In genomic region chr10:77837248-77837924, GRCh38 we compare ENCODE assay signal across 8 cellular contexts.
DNase-seq lines count a peak whose midpoint lies in the region; ATAC-seq lines count a peak whose summit lies in the region.

No MANE protein-coding gene starts in this region.

- DNase-seq in SIG-M5 treated with dmso at 0.1 percent for 504 hours (lab: John Stamatoyannopoulos, UW; ENCODE audit: unreplicated experiment): peak; percentile 63
- no peak for DNase-seq in SIG-M5 (lab: John Stamatoyannopoulos, UW)
- peak; percentile 50 for DNase-seq in NCI-H1694 treated with DMSO at 0.1 percent for 48 hours (lab: John Stamatoyannopoulos, UW)
- DNase-seq in activated CD4-positive, alpha-beta T cell treated with anti-CD3 and anti-CD28 coated beads for 24 hours (ENCODE audit: low read depth in 2 of 2): peak; percentile 38 to 43
- DNase-seq in effector CD4-positive, alpha-beta T cell: peak; percentile 51
- DNase-seq in skeletal muscle cell (ENCODE audit: low read depth): peak; percentile 31
- DNase-seq in epidermal melanocyte (ENCODE audit: insufficient read length, low spot score): no peak

- peak; percentile 92 for ATAC-seq in HG02885 (IDR thresholded peaks at IDR 0.05; ENCODE audit: poor library complexity, unreplicated experiment)

- no peak overlapping the region for H3K4me3 ChIP-seq in skeletal muscle cell (ENCODE audit: low read depth, low read length)

Comparison
In these comparisons a context has a peak if more than half of its experiments do, and no peak if none do; other contexts are left out.
1. DNase-seq: peak in SIG-M5 treated with dmso at 0.1 percent for 504 hours (single experiment), NCI-H1694 treated with DMSO at 0.1 percent for 48 hours (single experiment), activated CD4-positive, alpha-beta T cell treated with anti-CD3 and anti-CD28 coated beads for 24 hours (2 of 2), effector CD4-positive, alpha-beta T cell (single experiment) and skeletal muscle cell (single experiment); none in SIG-M5 (single experiment) and epidermal melanocyte (single experiment).